14 cellular contexts compared by ENCODE assay signal in the genomic region with DNA sequence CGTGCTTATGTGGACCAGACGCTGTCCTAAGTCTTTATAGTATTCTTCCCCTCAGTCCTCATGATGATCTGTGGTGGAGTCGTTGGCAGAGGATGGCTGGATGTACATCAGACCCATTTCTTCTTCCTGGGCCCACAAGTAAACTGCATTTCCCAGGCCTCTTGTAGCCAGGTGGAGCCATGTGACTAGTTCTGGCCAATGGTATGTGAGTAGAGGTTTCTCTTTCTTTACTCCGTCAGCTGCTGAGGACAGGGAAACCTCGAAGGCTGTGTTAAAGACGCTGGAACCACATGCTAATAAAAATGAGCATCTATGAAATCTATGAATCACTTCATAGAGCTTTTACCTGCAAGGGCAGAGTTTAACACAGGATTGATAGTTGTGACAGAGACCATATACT. TPM values are rescaled to one million over a fixed set of nuclear protein-coding genes. Genes with fewer than 3 reads are reported as not detected.
DNase-seq lines count a peak whose midpoint lies in the region; ATAC-seq and TF ChIP-seq lines count a peak whose summit lies in the region.
"Had no signal": no experiment of that assay in that cellular context is flagged by ENCODE, and none has a peak within 500 bp of the region (broad histone marks: within the 10 kb centered on the region; RNA-seq: fewer than 3 reads in every experiment).

No MANE protein-coding gene starts in this region.

- H3K9me3 Mint-ChIP-seq in activated naive CD4-positive, alpha-beta T cell treated with anti-CD3 and anti-CD28 coated beads, Interleukin-2, amount 10 ng/mL, durations not matched to agents 7 days and 5 days = no peaks in the 10 kb centered on the region
- H3K9me3 Mint-ChIP-seq in effector memory CD8-positive, alpha-beta T cell = no peaks in the 10 kb centered on the region
- no peaks in the 10 kb centered on the region for H3K9me3 Mint-ChIP-seq in progenitor cell of endocrine pancreas (ENCODE audit: low read depth)
- H3K9me3 Mint-ChIP-seq: stimulated activated memory B cell treated with anti-CD40 and anti-IgM and Interleukin-4, amounts not matched to agents 10 μg/mL and 1 μg/mL and 100 μg/mL, for 72 hours had no signal

- TF ChIP-seq CTCF in Loucy (conservative IDR thresholded peaks at IDR 0.05; ENCODE audit: low read length) (no peak), progenitor cell of endocrine pancreas (IDR thresholded peaks at IDR 0.05; ENCODE audit: unreplicated experiment) (no peak), GM10266 (IDR thresholded peaks at IDR 0.05; ENCODE audit: control insufficient read depth, insufficient read depth, low read depth, missing control alignments) (no peak)

- peak; percentile 47 for DNase-seq in activated naive CD4-positive, alpha-beta T cell treated with anti-CD3 and anti-CD28 coated beads, Interleukin-2, amount 10 ng/mL, durations not matched to agents 7 days and 5 days
- DNase-seq in activated naive CD4-positive, alpha-beta T cell treated with Interleukin-2 at 50 U/mL for 16 hours = no peak
- DNase-seq in effector memory CD8-positive, alpha-beta T cell = peak in 2 of 3 experiments; percentile 3 to 12
- DNase-seq in progenitor cell of endocrine pancreas (ENCODE audit: low spot score, unreplicated experiment) (no peak), GM10266 (ENCODE audit: extremely low spot score) (no peak), NCI-H128 (lab: John Stamatoyannopoulos, UW; ENCODE audit: unreplicated experiment) (no peak)
- DNase-seq: activated CD8-positive, alpha-beta memory T cell treated with anti-CD3 and anti-CD28 coated beads, Interleukin-2, amount 50 U/mL, for 48 hours; gastrocnemius medialis; NCI-H1417; SHP77 treated with DMSO at 0.1 percent for 48 hours; T1000 had no signal

- no peak overlapping the region for H3K4me3 ChIP-seq in Loucy (ENCODE audit: low read length, poor library complexity, severe bottlenecking)
- H3K4me3 ChIP-seq: gastrocnemius medialis had no signal

- peaks cover 9% of the 10 kb centered on the region for H3K4me1 Mint-ChIP-seq in activated naive CD4-positive, alpha-beta T cell treated with anti-CD3 and anti-CD28 coated beads, Interleukin-2, amount 10 ng/mL, durations not matched to agents 7 days and 5 days
- peaks cover 3 to 5% of the 10 kb centered on the region in 2 donors for H3K4me1 Mint-ChIP-seq in effector memory CD8-positive, alpha-beta T cell (ENCODE audit: low read depth in 2 of 2)
- peaks cover 16% of the 10 kb centered on the region for H3K4me1 Mint-ChIP-seq in progenitor cell of endocrine pancreas (ENCODE audit: low read depth)

- no peaks in the 10 kb centered on the region for H3K9me3 ChIP-seq in Loucy (ENCODE audit: insufficient read depth, low read depth, low read length)
- H3K9me3 ChIP-seq: gastrocnemius medialis had no signal

- peak overlapping the region; percentile 77 for H2AFZ ChIP-seq in Loucy (ENCODE audit: low read length)

- H3K4me2 ChIP-seq in Loucy (ENCODE audit: low read depth, low read length, poor library complexity, severe bottlenecking) = peak overlapping the region; percentile 11

- H3K79me2 ChIP-seq in Loucy (ENCODE audit: insufficient read depth, low read length) = no peaks in the 10 kb centered on the region

- no peaks in the 10 kb centered on the region for H4K20me1 ChIP-seq in Loucy (ENCODE audit: insufficient read depth, low read length, poor library complexity, severe bottlenecking)

- no peak overlapping the region for H3K9ac ChIP-seq in Loucy (ENCODE audit: low read depth, low read length, poor library complexity, severe bottlenecking)

- H3K27me3 ChIP-seq in Loucy (ENCODE audit: insufficient read depth, low read length, poor library complexity, severe bottlenecking) = no peaks in the 10 kb centered on the region
- H3K27me3 ChIP-seq: gastrocnemius medialis had no signal

- no peaks in the 10 kb centered on the region for H3K36me3 Mint-ChIP-seq in activated naive CD4-positive, alpha-beta T cell treated with anti-CD3 and anti-CD28 coated beads, Interleukin-2, amount 10 ng/mL, durations not matched to agents 7 days and 5 days
- H3K36me3 Mint-ChIP-seq in effector memory CD8-positive, alpha-beta T cell (ENCODE audit: insufficient read depth) = peaks cover 4% of the 10 kb centered on the region
- no peaks in the 10 kb centered on the region for H3K36me3 Mint-ChIP-seq in progenitor cell of endocrine pancreas (ENCODE audit: insufficient read depth)
- H3K36me3 Mint-ChIP-seq: stimulated activated memory B cell treated with anti-CD40 and anti-IgM and Interleukin-4, amounts not matched to agents 10 μg/mL and 1 μg/mL and 100 μg/mL, for 72 hours had no signal

- H3K4me1 ChIP-seq in Loucy (ENCODE audit: insufficient read depth, low read length, poor library complexity, severe bottlenecking) = peaks cover 15% of the 10 kb centered on the region
- H3K4me1 ChIP-seq: gastrocnemius medialis had no signal

- no peak overlapping the region for H3K4me3 Mint-ChIP-seq in activated naive CD4-positive, alpha-beta T cell treated with anti-CD3 and anti-CD28 coated beads, Interleukin-2, amount 10 ng/mL, durations not matched to agents 7 days and 5 days
- H3K4me3 Mint-ChIP-seq in effector memory CD8-positive, alpha-beta T cell = peak overlapping the region in 1 of 2 donors; percentile 21
- H3K4me3 Mint-ChIP-seq in progenitor cell of endocrine pancreas (ENCODE audit: low read depth) = no peak overlapping the region
- H3K4me3 Mint-ChIP-seq: stimulated activated memory B cell treated with anti-CD40 and anti-IgM and Interleukin-4, amounts not matched to agents 10 μg/mL and 1 μg/mL and 100 μg/mL, for 72 hours had no signal

- no peak overlapping the region for H3K27ac Mint-ChIP-seq in activated naive CD4-positive, alpha-beta T cell treated with anti-CD3 and anti-CD28 coated beads, Interleukin-2, amount 10 ng/mL, durations not matched to agents 7 days and 5 days
- H3K27ac Mint-ChIP-seq in effector memory CD8-positive, alpha-beta T cell = no peak overlapping the region
- H3K27ac Mint-ChIP-seq in progenitor cell of endocrine pancreas = peak overlapping the region; percentile 16
- H3K27ac Mint-ChIP-seq: stimulated activated memory B cell treated with anti-CD40 and anti-IgM and Interleukin-4, amounts not matched to agents 10 μg/mL and 1 μg/mL and 100 μg/mL, for 72 hours had no signal

- peaks cover 20% of the 10 kb centered on the region for H3K27me3 Mint-ChIP-seq in activated naive CD4-positive, alpha-beta T cell treated with anti-CD3 and anti-CD28 coated beads, Interleukin-2, amount 10 ng/mL, durations not matched to agents 7 days and 5 days
- peaks cover 15 to 42% of the 10 kb centered on the region in 2 donors for H3K27me3 Mint-ChIP-seq in effector memory CD8-positive, alpha-beta T cell
- peaks cover 6% of the 10 kb centered on the region for H3K27me3 Mint-ChIP-seq in progenitor cell of endocrine pancreas

- H3K9me2 ChIP-seq in Loucy (replicated peaks; ENCODE audit: low read depth, low read length) = no peaks in the 10 kb centered on the region

- no peaks in the 10 kb centered on the region for H3F3A ChIP-seq in Loucy (ENCODE audit: low read depth)

- peak; percentile 91 for ATAC-seq in effector memory CD8-positive, alpha-beta T cell (replicated peaks)
- ATAC-seq in GM18511 (IDR thresholded peaks at IDR 0.05; ENCODE audit: unreplicated experiment) = no peak
- ATAC-seq: gastrocnemius medialis; stimulated activated memory B cell treated with anti-CD40 and anti-IgM and Interleukin-4, amounts not matched to agents 10 μg/mL and 1 μg/mL and 100 μg/mL, for 72 hours had no signal

- CTCF ChIA-PET in activated naive CD4-positive, alpha-beta T cell treated with anti-CD3 and anti-CD28 coated beads, Interleukin-2, amount 10 ng/mL, durations not matched to agents 7 days and 5 days (lab: Charles Lee) = no interaction called here

- no peaks in the 10 kb centered on the region for H3K36me3 ChIP-seq in Loucy (ENCODE audit: insufficient read depth, low read length)
- H3K36me3 ChIP-seq: gastrocnemius medialis had no signal

RNA-seq across cellular contexts. Expression of gene ZNF362, which starts 18.7 kb away (rescaled TPM):
- 72.0 and 79.3 TPM in 2 replicates for total RNA-seq in progenitor cell of endocrine pancreas

RNA-seq across cellular contexts. Expression of gene TRIM62, which starts 55.7 kb away (rescaled TPM):
- total RNA-seq in progenitor cell of endocrine pancreas = 6.6 and 7.4 TPM in 2 replicates

Comparison
In these comparisons a context has a peak if more than half of its experiments do, and no peak if none do; other contexts are left out.
1. DNase-seq: peak in activated naive CD4-positive, alpha-beta T cell treated with anti-CD3 and anti-CD28 coated beads, Interleukin-2, amount 10 ng/mL, durations not matched to agents 7 days and 5 days (single experiment) and effector memory CD8-positive, alpha-beta T cell (2 of 3); none in activated naive CD4-positive, alpha-beta T cell treated with Interleukin-2 at 50 U/mL for 16 hours (single experiment), progenitor cell of endocrine pancreas (single experiment), GM10266 (single experiment) and NCI-H128 (single experiment).